ENCODE assay signal across 8 cellular contexts in genomic region chr12:67415473-67415872, GRCh38.
DNase-seq lines count a peak whose midpoint lies in the region; ATAC-seq and TF ChIP-seq lines count a peak whose summit lies in the region.

No MANE protein-coding gene starts in this region.

- no peaks in the 10 kb centered on the region for H3K9me3 Mint-ChIP-seq in natural killer cell treated with Interleukin-12 subunit alpha and Interleukin-12 subunit beta and Interleukin-15 and Interleukin-18, amount 100 ng/mL, for 72 hours

- H3K4me3 ChIP-seq in BE2C (ENCODE audit: low read depth, low read length) (no peak overlapping the region), iPS DF 6.9 (ENCODE audit: low read length) (no peak overlapping the region)

- H3K27me3 ChIP-seq in BE2C, result no peaks in the 10 kb centered on the region
- H3K27me3 ChIP-seq in iPS DF 6.9 (ENCODE audit: control insufficient read depth, insufficient read depth, low read length), result no peaks in the 10 kb centered on the region

- H3K27ac Mint-ChIP-seq in natural killer cell treated with Interleukin-12 subunit alpha and Interleukin-12 subunit beta and Interleukin-15 and Interleukin-18, amount 100 ng/mL, for 72 hours, result no peak overlapping the region

- H3K9me3 ChIP-seq in BE2C (no peaks in the 10 kb centered on the region), iPS DF 6.9 (ENCODE audit: control insufficient read depth, insufficient read depth, low read length) (no peaks in the 10 kb centered on the region)

- peak; percentile 48 for TF ChIP-seq CTCF in BE2C (IDR thresholded peaks at IDR 0.05; ENCODE audit: low read depth, low read length)

- no peak for ATAC-seq in GM21515 (IDR thresholded peaks at IDR 0.05; ENCODE audit: unreplicated experiment)
- ATAC-seq in GM19397 (IDR thresholded peaks at IDR 0.05; ENCODE audit: unreplicated experiment), result no peak
- no peak for ATAC-seq in natural killer cell treated with Interleukin-12 subunit alpha and Interleukin-12 subunit beta and Interleukin-15 and Interleukin-18, amount 100 ng/mL, for 72 hours

- H3K4me1 ChIP-seq in BE2C (no peaks in the 10 kb centered on the region), iPS DF 6.9 (ENCODE audit: control insufficient read depth, insufficient read depth, low read length) (peaks cover 5% of the 10 kb centered on the region; the same call in 1 of the 2 replicates)

- no peaks in the 10 kb centered on the region for H3K4me1 Mint-ChIP-seq in natural killer cell treated with Interleukin-12 subunit alpha and Interleukin-12 subunit beta and Interleukin-15 and Interleukin-18, amount 100 ng/mL, for 72 hours (ENCODE audit: low read depth in 2 of 2)

- DNase-seq in BE2C (no peak), HuH-7 (ENCODE audit: low spot score) (peak; percentile 30), SK-N-DZ (ENCODE audit: low spot score) (peak; percentile 63), iPS DF 6.9 (ENCODE audit: low read depth, low spot score) (peak; percentile 29), germinal center (ENCODE audit: low spot score) (no peak)
- no peak for DNase-seq in natural killer cell treated with Interleukin-12 subunit alpha and Interleukin-12 subunit beta and Interleukin-15 and Interleukin-18, amount 100 ng/mL, for 72 hours (ENCODE audit: low spot score)

- H3K27ac ChIP-seq in iPS DF 6.9 (ENCODE audit: low read length), result no peak overlapping the region

- no CpG with 5 or more reads among the region's 4 CpGs for WGBS in iPS DF 6.9 (ENCODE audit: insufficient coverage, insufficient read length)

- no peak overlapping the region for H3K4me3 Mint-ChIP-seq in natural killer cell treated with Interleukin-12 subunit alpha and Interleukin-12 subunit beta and Interleukin-15 and Interleukin-18, amount 100 ng/mL, for 72 hours

- peaks cover 4% of the 10 kb centered on the region for H3K36me3 Mint-ChIP-seq in natural killer cell treated with Interleukin-12 subunit alpha and Interleukin-12 subunit beta and Interleukin-15 and Interleukin-18, amount 100 ng/mL, for 72 hours

- H3K27me3 Mint-ChIP-seq in natural killer cell treated with Interleukin-12 subunit alpha and Interleukin-12 subunit beta and Interleukin-15 and Interleukin-18, amount 100 ng/mL, for 72 hours, result peaks cover 0 to 5% of the 10 kb centered on the region in 2 donors

- no peaks in the 10 kb centered on the region for H3K36me3 ChIP-seq in BE2C
- no peaks in the 10 kb centered on the region for H3K36me3 ChIP-seq in iPS DF 6.9 (ENCODE audit: control insufficient read depth, insufficient read depth, low read length)

Comparison
In these comparisons a context has a peak if more than half of its experiments do, and no peak if none do; other contexts are left out.
1. DNase-seq: peak in HuH-7 (single experiment), SK-N-DZ (single experiment) and iPS DF 6.9 (single experiment); none in BE2C (single experiment), germinal center (single experiment) and natural killer cell treated with Interleukin-12 subunit alpha and Interleukin-12 subunit beta and Interleukin-15 and Interleukin-18, amount 100 ng/mL, for 72 hours (single experiment).